In the genomic region with DNA sequence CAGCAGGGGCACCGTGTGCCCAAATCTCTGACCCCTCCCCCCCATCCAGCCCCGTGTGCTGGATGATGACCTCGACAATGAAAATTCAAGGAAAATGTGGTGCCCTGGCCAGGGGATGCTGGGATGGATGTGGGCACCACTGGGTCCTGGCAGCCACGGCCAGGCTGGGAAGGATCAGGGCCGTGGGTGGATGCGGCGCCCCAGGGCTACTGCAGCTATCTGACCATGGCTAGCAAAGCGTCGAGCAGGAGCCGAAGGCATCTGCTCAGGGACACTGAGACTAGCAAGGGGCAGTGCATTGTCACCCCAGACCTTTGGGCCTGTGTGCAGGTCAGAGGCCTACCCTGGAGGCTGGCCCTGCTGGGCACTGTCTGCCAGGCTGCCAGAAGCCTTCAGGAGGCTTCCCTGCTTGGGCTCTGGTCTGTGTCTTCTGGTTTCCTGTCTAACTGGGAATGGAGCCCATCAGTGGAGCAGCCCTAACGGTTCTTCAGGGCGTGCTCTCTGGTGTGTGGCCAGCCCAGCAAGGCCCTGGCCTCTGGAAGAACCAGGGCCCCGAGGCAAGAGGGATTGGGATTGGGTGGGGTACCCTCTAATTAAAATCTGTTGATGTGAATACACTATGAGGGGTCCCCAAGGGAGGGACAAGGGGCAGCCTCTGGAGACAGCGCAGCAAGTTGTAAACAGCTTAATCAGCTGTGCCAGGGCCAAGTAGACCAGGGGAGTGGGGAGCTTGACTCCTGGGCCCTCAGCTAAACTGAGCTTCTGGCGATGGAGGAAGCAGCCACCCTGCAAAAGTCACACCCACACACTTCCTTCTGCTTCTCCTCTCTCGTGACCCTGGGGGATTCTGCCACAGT, we compare ENCODE assay signal across 8 cellular contexts.
A peak's percentile ranks its signal among the peaks of the same experiment; 100 is the strongest.
DNase-seq lines count a peak whose midpoint lies in the region; ATAC-seq and TF ChIP-seq lines count a peak whose summit lies in the region.

No MANE protein-coding gene starts in this region.

- H3K9me3 ChIP-seq in AG04450 (ENCODE audit: control insufficient read depth, insufficient read depth, low read length), result peaks cover 3% of the 10 kb centered on the region; the same call in 1 of the 2 replicates
- H3K9me3 ChIP-seq in mesenchymal stem cell (ENCODE audit: control insufficient read depth, low read length), result no peaks in the 10 kb centered on the region
- no peaks in the 10 kb centered on the region for H3K9me3 ChIP-seq in uterus

- 73% methylated on average over 15 of the region's 16 CpGs for WGBS in mesenchymal stem cell

- H3K4me3 Mint-ChIP-seq in HFFc6, result peak overlapping the region; percentile 58
- no peak overlapping the region for H3K4me3 Mint-ChIP-seq in activated naive CD8-positive, alpha-beta T cell treated with anti-CD3 and anti-CD28 coated beads, Interleukin-2, amount 50 U/mL, for 24 hours

- H4K8ac ChIP-seq in mesenchymal stem cell (ENCODE audit: low read length), result peak overlapping the region; percentile 98

- peak overlapping the region; percentile 61 to 87 for H3K18ac ChIP-seq in mesenchymal stem cell (ENCODE audit: low read depth in 1 of 2, low read length in 2 of 2)

- POLR2A ChIA-PET in AG04450 (lab: Yijun Ruan, JAX), result interaction anchor here (0.7 to 2.9 kb wide), 9 partner anchors 9 to 115 kb away, joined by 3 to 20 read pairs (median 4); no protein-coding TSS in a partner anchor

- H3K4me1 ChIP-seq in mesenchymal stem cell (ENCODE audit: control insufficient read depth, insufficient read depth, low read depth, low read length), result peaks cover 32% of the 10 kb centered on the region
- peaks cover 17 to 45% of the 10 kb centered on the region in 2 donors for H3K4me1 ChIP-seq in uterus

- no peak for DNase-seq in AG04450 (ENCODE audit: low read depth, low spot score)
- DNase-seq in HFFc6, result no peak
- DNase-seq in activated naive CD8-positive, alpha-beta T cell treated with anti-CD3 and anti-CD28 coated beads, Interleukin-2, amount 50 U/mL, for 24 hours, result no peak
- DNase-seq in mesenchymal stem cell, result peak; percentile 45
- peak in 1 of 2 donors; percentile 57 for DNase-seq in uterus
- no peak for DNase-seq in NCI-H446 (lab: John Stamatoyannopoulos, UW)

- H3K4me2 ChIP-seq in mesenchymal stem cell (ENCODE audit: low read length, poor library complexity, severe bottlenecking), result no peak overlapping the region

- H3K36me3 ChIP-seq in mesenchymal stem cell (ENCODE audit: control insufficient read depth in 1 of 2, insufficient read depth in 2 of 2, low read depth in 1 of 2, low read length in 2 of 2), result peaks cover 42 to 53% of the 10 kb centered on the region in 2 experiments
- no peaks in the 10 kb centered on the region for H3K36me3 ChIP-seq in uterus

- H3K4me3 ChIP-seq in AG04450 (ENCODE audit: low read depth, low read length), result no peak overlapping the region
- peak overlapping the region in 1 of 2 experiments; percentile 4 for H3K4me3 ChIP-seq in mesenchymal stem cell (ENCODE audit: insufficient read depth in 1 of 2, low read depth in 1 of 2, low read length in 2 of 2)
- no peak overlapping the region for H3K4me3 ChIP-seq in uterus

- peaks cover 3% of the 10 kb centered on the region; the same call in 1 of the 2 replicates for H3K27me3 Mint-ChIP-seq in HFFc6 (ENCODE audit: insufficient read depth)
- no peaks in the 10 kb centered on the region for H3K27me3 Mint-ChIP-seq in activated naive CD8-positive, alpha-beta T cell treated with anti-CD3 and anti-CD28 coated beads, Interleukin-2, amount 50 U/mL, for 24 hours

- H3K27ac Mint-ChIP-seq in HFFc6, result peak overlapping the region; percentile 95
- peak overlapping the region; percentile 57 for H3K27ac Mint-ChIP-seq in activated naive CD8-positive, alpha-beta T cell treated with anti-CD3 and anti-CD28 coated beads, Interleukin-2, amount 50 U/mL, for 24 hours

- H3K27me3 ChIP-seq in AG04450 (ENCODE audit: control insufficient read depth, insufficient read depth, low read length), result no peaks in the 10 kb centered on the region
- H3K27me3 ChIP-seq in mesenchymal stem cell (ENCODE audit: control insufficient read depth in 1 of 2, insufficient read depth in 1 of 2, low read length in 2 of 2), result no peaks in the 10 kb centered on the region
- no peaks in the 10 kb centered on the region for H3K27me3 ChIP-seq in uterus

- peaks cover 48% of the 10 kb centered on the region for H3K36me3 Mint-ChIP-seq in HFFc6 (ENCODE audit: low read depth)
- peaks cover 13% of the 10 kb centered on the region for H3K36me3 Mint-ChIP-seq in activated naive CD8-positive, alpha-beta T cell treated with anti-CD3 and anti-CD28 coated beads, Interleukin-2, amount 50 U/mL, for 24 hours (ENCODE audit: low read depth)

- peaks cover 8% of the 10 kb centered on the region for H3K79me1 ChIP-seq in mesenchymal stem cell (replicated peaks; ENCODE audit: low read length, poor library complexity, severe bottlenecking)

- no peak for TF ChIP-seq CTCF in AG04450 (IDR thresholded peaks at IDR 0.05; ENCODE audit: low read depth, low read length)
- no peak for TF ChIP-seq CTCF in HFFc6 (IDR thresholded peaks at IDR 0.05)
- TF ChIP-seq CTCF in uterus (IDR thresholded peaks at IDR 0.05), result no peak

- H3K4ac ChIP-seq in mesenchymal stem cell (ENCODE audit: low read depth in 1 of 2, low read length in 2 of 2), result peak overlapping the region; percentile 94 to 99

- intact Hi-C loops in uterus (cut with DNase I; ENCODE audit: low total_unique reads), result no loop called here

- H3K23ac ChIP-seq in mesenchymal stem cell (ENCODE audit: low read length in 2 of 2), result peak overlapping the region in 1 of 2 experiments; percentile 16

- H2AFZ ChIP-seq in mesenchymal stem cell (ENCODE audit: low read depth, low read length), result no peak overlapping the region

- peak overlapping the region; percentile 82 for H2AK5ac ChIP-seq in mesenchymal stem cell (ENCODE audit: low read length, severe bottlenecking)

- ATAC-seq in activated naive CD8-positive, alpha-beta T cell treated with anti-CD3 and anti-CD28 coated beads, Interleukin-2, amount 50 U/mL, for 24 hours, result peak; percentile 44
- no peak for ATAC-seq in HG03521 (IDR thresholded peaks at IDR 0.05; ENCODE audit: unreplicated experiment)
- ATAC-seq in HG03097 (IDR thresholded peaks at IDR 0.05; ENCODE audit: low FRiP score, unreplicated experiment), result no peak

- peak overlapping the region; percentile 74 for H3K9ac ChIP-seq in mesenchymal stem cell (ENCODE audit: low read length)

- no peaks in the 10 kb centered on the region for H3K9me3 Mint-ChIP-seq in HFFc6
- H3K9me3 Mint-ChIP-seq in activated naive CD8-positive, alpha-beta T cell treated with anti-CD3 and anti-CD28 coated beads, Interleukin-2, amount 50 U/mL, for 24 hours, result no peaks in the 10 kb centered on the region

- H3K14ac ChIP-seq in mesenchymal stem cell (ENCODE audit: low read length in 2 of 2), result peak overlapping the region in 1 of 2 experiments; percentile 98

- CTCF ChIA-PET in AG04450 (lab: Charles Lee), result no interaction called here

- peak in 1 of 2 donors; percentile 10 for TF ChIP-seq POLR2A in uterus (IDR thresholded peaks at IDR 0.05)

- H3K27ac ChIP-seq in AG04450 (ENCODE audit: low read depth, low read length) (peak overlapping the region; percentile 80), mesenchymal stem cell (ENCODE audit: low read length, poor library complexity, severe bottlenecking) (peak overlapping the region; percentile 15), uterus (peak overlapping the region; percentile 87)

- H2BK5ac ChIP-seq in mesenchymal stem cell (ENCODE audit: low read depth, low read length, poor library complexity, severe bottlenecking), result no peak overlapping the region

- H2BK15ac ChIP-seq in mesenchymal stem cell (ENCODE audit: low read depth, poor library complexity, severe bottlenecking), result peak overlapping the region; percentile 94

- H2BK120ac ChIP-seq in mesenchymal stem cell (ENCODE audit: low read depth, low read length), result peak overlapping the region; percentile 57

- H4K91ac ChIP-seq in mesenchymal stem cell (ENCODE audit: low read length), result peak overlapping the region; percentile 99

- peaks cover 58% of the 10 kb centered on the region for H3K4me1 Mint-ChIP-seq in HFFc6 (ENCODE audit: low read depth)
- H3K4me1 Mint-ChIP-seq in activated naive CD8-positive, alpha-beta T cell treated with anti-CD3 and anti-CD28 coated beads, Interleukin-2, amount 50 U/mL, for 24 hours, result peaks cover 23% of the 10 kb centered on the region

- H2BK12ac ChIP-seq in mesenchymal stem cell (ENCODE audit: low read length in 2 of 2), result peak overlapping the region; percentile 100

Comparison
In these comparisons a context has a peak if more than half of its experiments do, and no peak if none do; other contexts are left out.
1. H3K27ac ChIP-seq: peak in every context shown above with its lines; median percentile 87 in uterus; 80 in AG04450; 15 in mesenchymal stem cell.